In genomic region chrX:18441780-18442367, GRCh38 we compare ENCODE assay signal across 19 cellular contexts. TPM values are rescaled to one million over a fixed set of nuclear protein-coding genes. Genes with fewer than 3 reads are reported as not detected.
A peak's percentile ranks its signal among the peaks of the same experiment; 100 is the strongest.
DNase-seq lines count a peak whose midpoint lies in the region; ATAC-seq, FAIRE-seq and TF ChIP-seq lines count a peak whose summit lies in the region.
"Had no signal": no experiment of that assay in that cellular context is flagged by ENCODE, and none has a peak within 500 bp of the region (broad histone marks: within the 10 kb centered on the region; RNA-seq: fewer than 3 reads in every experiment).

No MANE protein-coding gene starts in this region.

- H3K4me3 Mint-ChIP-seq in stimulated activated naive CD8-positive, alpha-beta T cell treated with anti-CD3 and anti-CD28 coated beads, Interleukin-15, amount 100 ng/mL, for 72 hours: no peak overlapping the region
- H3K4me3 Mint-ChIP-seq: CD14-positive monocyte; CD8-positive, alpha-beta T cell; IgD-negative memory B cell had no signal

- H2BK5ac ChIP-seq in H1 (ENCODE audit: low read depth, low read length): no peak overlapping the region

- H3K9ac ChIP-seq in H1 (replicated peaks in 1 of 4; ENCODE audit: extremely low read depth in 1 of 4, low read depth in 3 of 4, low read length in 3 of 4): no peak overlapping the region

- H3K36me3 ChIP-seq in H1 (ENCODE audit: control insufficient read depth in 2 of 4, insufficient read depth in 4 of 4, low read length in 3 of 4): no peaks in the 10 kb centered on the region

- H2BK120ac ChIP-seq in H1 (replicated peaks; ENCODE audit: low read depth, low read length): no peak overlapping the region

- H3K14ac ChIP-seq in H1 (ENCODE audit: insufficient read length): no peak overlapping the region

- DNase-seq in stimulated activated naive CD8-positive, alpha-beta T cell treated with anti-CD3 and anti-CD28 coated beads, Interleukin-15, amount 100 ng/mL, for 72 hours: no peak
- no peak for DNase-seq in stimulated activated naive CD8-positive, alpha-beta T cell treated with anti-CD3 and anti-CD28 coated beads, Interleukin-15, Interleukin-2, amounts not matched to agents 100 U/mL and 50 U/mL, for 24 hours
- DNase-seq in H1 (ENCODE audit: low read depth in 1 of 2, low spot score in 2 of 2) (no peak), iPS-NIHi11 (ENCODE audit: low spot score) (peak; percentile 18), glomerular visceral epithelial cell (ENCODE audit: extremely low spot score) (no peak), LoVo (ENCODE audit: low spot score) (no peak)
- DNase-seq in stimulated activated CD8-positive, alpha-beta memory T cell treated with anti-CD3 and anti-CD28 coated beads, Interleukin-4, amount 100 ng/mL, for 48 hours: no peak
- DNase-seq: CD8-positive, alpha-beta T cell; COR-L47; DMS153; DMS79 treated with DMSO at 0.1 percent for 48 hours; EL; GDM1 had no signal

- CTCF ChIA-PET in H1 (lab: Charles Lee; ENCODE audit: partially characterized antibody): no interaction called here

- H4K91ac ChIP-seq in H1 (replicated peaks; ENCODE audit: insufficient read length, low read length): no peak overlapping the region

- peaks cover 10% of the 10 kb centered on the region for H3K4me1 Mint-ChIP-seq in stimulated activated naive CD8-positive, alpha-beta T cell treated with anti-CD3 and anti-CD28 coated beads, Interleukin-15, amount 100 ng/mL, for 72 hours

- H3K27me3 ChIP-seq in H1 (replicated peaks in 1 of 4; ENCODE audit: control insufficient read depth in 3 of 4, extremely low read depth in 1 of 4, insufficient read depth in 3 of 4, low read length in 3 of 4): no peaks in the 10 kb centered on the region

- no peak overlapping the region for H4K8ac ChIP-seq in H1 (ENCODE audit: extremely low read depth, insufficient read depth, low read length)

- peak overlapping the region in 1 of 4 experiments; percentile 32; a peak in 1 of 8 replicates for H3K4me3 ChIP-seq in H1 (ENCODE audit: extremely low read depth in 1 of 4, insufficient read depth in 2 of 4, low read depth in 3 of 4, low read length in 4 of 4)

- no peak for TF ChIP-seq EP300 in H1 (IDR thresholded peaks at IDR 0.05; ENCODE audit: borderline replicate concordance in 1 of 2, low read depth in 2 of 2, low read length in 2 of 2)

- no peak overlapping the region for H2AK5ac ChIP-seq in H1 (ENCODE audit: low read depth, low read length)

- H3K9me3 ChIP-seq in H1 (ENCODE audit: insufficient read depth in 2 of 2, low read depth in 1 of 2, low read length in 1 of 2): no peaks in the 10 kb centered on the region

- H4K5ac ChIP-seq in H1 (ENCODE audit: insufficient read length, low read depth, low read length): no peak overlapping the region

- FAIRE-seq in H1 (lab: Jason Lieb, UNC): no peak
- FAIRE-seq: D721Med, GM19239 had no signal

- H3K27me3 Mint-ChIP-seq in stimulated activated naive CD8-positive, alpha-beta T cell treated with anti-CD3 and anti-CD28 coated beads, Interleukin-15, amount 100 ng/mL, for 72 hours: no peaks in the 10 kb centered on the region

- no peak for ATAC-seq in stimulated activated naive CD8-positive, alpha-beta T cell treated with anti-CD3 and anti-CD28 coated beads, Interleukin-15, amount 100 ng/mL, for 72 hours
- no peak for ATAC-seq in stimulated activated naive CD8-positive, alpha-beta T cell treated with anti-CD3 and anti-CD28 coated beads, Interleukin-15, Interleukin-2, amounts not matched to agents 100 U/mL and 50 U/mL, for 24 hours
- ATAC-seq in HG02852 (IDR thresholded peaks at IDR 0.05; ENCODE audit: unreplicated experiment): no peak
- ATAC-seq: CD8-positive, alpha-beta T cell had no signal

- no peaks in the 10 kb centered on the region for H3K23me2 ChIP-seq in H1 (ENCODE audit: low read depth, low read length)

- no peak overlapping the region for H3K23ac ChIP-seq in H1 (ENCODE audit: insufficient read length)

- TF ChIP-seq RAD21 in H1 (IDR thresholded peaks at IDR 0.05 in 1 of 2, conservative IDR thresholded peaks at IDR 0.05 in 1 of 2; ENCODE audit: low read depth in 2 of 2, low read length in 2 of 2): no peak

- no peak overlapping the region for H2BK12ac ChIP-seq in H1 (ENCODE audit: low read depth, low read length)

- POLR2A ChIA-PET in H1 (lab: Charles Lee; ENCODE audit: partially characterized antibody): interaction anchor here (2.2 kb wide), 1 partner anchor 16 kb away, joined by 7 read pairs; the partner anchor contains the start of gene CDKL5

- 83% methylated on average over 3 of the region's 3 CpGs; no CpG with 5 or more reads in 1 of the 2 experiments for WGBS in H1 (ENCODE audit: extremely low coverage in 1 of 2, insufficient coverage in 1 of 2, insufficient read length in 1 of 2, insufficient replicate concordance in 2 of 2, low coverage in 1 of 2, low lambda C conversion rate in 2 of 2, missing lambda C conversion rate in 1 of 2), 2 experiments

- no peak for TF ChIP-seq POLR2A in H1 (IDR thresholded peaks at IDR 0.05; ENCODE audit: control extremely low read depth in 1 of 2, low read depth in 2 of 2, low read length in 2 of 2)

- H3K27ac Mint-ChIP-seq in stimulated activated naive CD8-positive, alpha-beta T cell treated with anti-CD3 and anti-CD28 coated beads, Interleukin-15, amount 100 ng/mL, for 72 hours: peak overlapping the region; percentile 48 to 76
- H3K27ac Mint-ChIP-seq: CD8-positive, alpha-beta T cell had no signal

- no peaks in the 10 kb centered on the region for H3K79me1 ChIP-seq in H1 (ENCODE audit: low read depth, low read length)

- no peak overlapping the region for H3K56ac ChIP-seq in H1 (replicated peaks; ENCODE audit: insufficient read length, low read depth, low read length)

- H3K9me3 Mint-ChIP-seq in stimulated activated naive CD8-positive, alpha-beta T cell treated with anti-CD3 and anti-CD28 coated beads, Interleukin-15, amount 100 ng/mL, for 72 hours: no peaks in the 10 kb centered on the region
- H3K9me3 Mint-ChIP-seq: CD8-positive, alpha-beta T cell had no signal

- no peak overlapping the region for H2BK20ac ChIP-seq in H1 (ENCODE audit: low read length)

- H3K27ac ChIP-seq in H1 (ENCODE audit: low read depth, low read length): no peak overlapping the region
- H3K27ac ChIP-seq: 22Rv1 had no signal

- H2AFZ ChIP-seq in H1 (ENCODE audit: low read length): no peak overlapping the region

- no peak overlapping the region for H3K4ac ChIP-seq in H1 (replicated peaks; ENCODE audit: insufficient read length, low read depth, low read length)

- H4K20me1 ChIP-seq in H1 (replicated peaks in 1 of 2; ENCODE audit: control insufficient read depth in 1 of 2, insufficient read depth in 2 of 2, low read length in 2 of 2): peaks cover 0 to 2% of the 10 kb centered on the region in 2 experiments

- H3K18ac ChIP-seq in H1 (ENCODE audit: extremely low read depth, low read length): no peak overlapping the region; the same call in 1 of the 2 replicates

- H2BK15ac ChIP-seq in H1 (ENCODE audit: low read length): no peak overlapping the region

- H3K4me2 ChIP-seq in H1 (ENCODE audit: insufficient read depth in 1 of 2, low read depth in 2 of 2, low read length in 2 of 2): peak overlapping the region; percentile 29 to 63

- peaks cover 0 to 77% of the 10 kb centered on the region in 2 experiments; a peak in 3 of 4 replicates for H3K79me2 ChIP-seq in H1 (ENCODE audit: control insufficient read depth in 1 of 2, insufficient read depth in 2 of 2, low read length in 2 of 2)

- TF ChIP-seq CTCF in H1 (IDR thresholded peaks at IDR 0.05; ENCODE audit: control extremely low read depth in 1 of 3, insufficient read depth in 1 of 3, low read depth in 1 of 3, low read length in 3 of 3): no peak

- peaks cover 0 to 5% (median 3%) of the 10 kb centered on the region in 4 experiments; a peak in 2 of 7 replicates for H3K4me1 ChIP-seq in H1 (replicated peaks in 1 of 4; ENCODE audit: control insufficient read depth in 3 of 4, insufficient read depth in 4 of 4, low read length in 3 of 4)

TF ChIP-seq in H1, 55 proteins besides CTCF, POLR2A, EP300 and RAD21:
- TF ChIP-seq BRCA1 (IDR thresholded peaks at IDR 0.05; ENCODE audit: low read depth, low read length) (no peak), RXRA (IDR thresholded peaks at IDR 0.05; ENCODE audit: insufficient read depth, low read depth, low read length) (no peak), RNF2 (IDR thresholded peaks at IDR 0.05; ENCODE audit: borderline replicate concordance, low read depth, low read length, missing control alignments, poor library complexity, severe bottlenecking) (no peak), JUND (IDR thresholded peaks at IDR 0.05; ENCODE audit: low read length) (no peak), SUZ12 (IDR thresholded peaks at IDR 0.05; ENCODE audit: low read length) (no peak), KDM5A (IDR thresholded peaks at IDR 0.05; ENCODE audit: low read length) (no peak), PHF8 (conservative IDR thresholded peaks at IDR 0.05; ENCODE audit: low read depth, low read length) (no peak), YY1 (IDR thresholded peaks at IDR 0.05; ENCODE audit: low read depth, low read length) (no peak), USF2 (IDR thresholded peaks at IDR 0.05; ENCODE audit: low read length) (no peak), GTF2F1 (IDR thresholded peaks at IDR 0.05; ENCODE audit: borderline replicate concordance, low read depth, low read length) (no peak), HDAC6 (IDR thresholded peaks at IDR 0.05; ENCODE audit: low read depth, low read length) (no peak)

RNA-seq across cellular contexts. Expression of gene CDKL5, which starts 16.5 kb away (rescaled TPM):
- 15.1 and 15.6 TPM in 2 replicates for total RNA-seq in H1 (2021; fragmentation: NEBNext Ultra II Directional; extraction: Animal tissue kit (Norgen Biotek cat#: 25700))
- polyA plus RNA-seq in H1 (2011; rRNA removed): 3.8 and 5.5 TPM in 2 replicates
- 5.8 TPM for polyA plus RNA-seq in H1 (2011; cell fraction: cytosol; rRNA removed)
- 7.3 TPM for polyA plus RNA-seq in H1 (2011; cell fraction: nucleus; rRNA removed)
- 3.2 to 6.7 TPM (median 5.7 TPM) in 4 replicates for polyA plus RNA-seq in H1 (2012, experiment 1 of 2)
- 0.25 TPM for polyA plus RNA-seq in H1 (2012, experiment 2 of 2)
- 4.0 TPM for polyA plus RNA-seq in H1 (2013, experiment 1 of 2)
- 3.8 TPM for polyA plus RNA-seq in H1 (2013, experiment 2 of 2)
- 27.7 and 37.8 TPM in 2 replicates for polyA minus RNA-seq in H1 (2011; rRNA and poly(A)+ RNA removed)
- 10.3 TPM for polyA minus RNA-seq in H1 (2011; cell fraction: cytosol; rRNA and poly(A)+ RNA removed)
- 21.6 TPM for polyA minus RNA-seq in H1 (2011; cell fraction: nucleus; rRNA and poly(A)+ RNA removed)
